Comparison of ENCODE assay signal across 12 cellular contexts in genomic region chr2:182372661-182373060, GRCh38. TPM values are rescaled to one million over a fixed set of nuclear protein-coding genes. Genes with fewer than 3 reads are reported as not detected.
DNase-seq lines count a peak whose midpoint lies in the region; ATAC-seq and TF ChIP-seq lines count a peak whose summit lies in the region.
"Had no signal": no experiment of that assay in that cellular context is flagged by ENCODE, and none has a peak within 500 bp of the region (broad histone marks: within the 10 kb centered on the region; RNA-seq: fewer than 3 reads in every experiment).

No MANE protein-coding gene starts in this region.

- H2AFZ ChIP-seq in GM23338, result no peak overlapping the region

- H3K36me3 Mint-ChIP-seq in GM23338 (ENCODE audit: low read depth), result peaks cover 17% of the 10 kb centered on the region

- DNase-seq in Caki2 (ENCODE audit: low read depth), result peak; percentile 67
- peak; percentile 82 to 94 for DNase-seq in SW 1271 (lab: John Stamatoyannopoulos, UW)
- peak; percentile 48 for DNase-seq in glomerular endothelial cell (ENCODE audit: extremely low read depth, low read depth, low spot score)
- no peak for DNase-seq in NCI-H774 (lab: John Stamatoyannopoulos, UW)
- no peak for DNase-seq in GM23338 (ENCODE audit: low spot score)
- DNase-seq in cortex of kidney (lab: John Stamatoyannopoulos, UW), result no peak
- DNase-seq: effector CD8-positive, alpha-beta T cell; NCI-H1105 treated with DMSO at 0.1 percent for 48 hours; stimulated activated CD4-positive, alpha-beta T cell treated with anti-CD3 and anti-CD28 coated beads, Interleukin-4, amount 100 ng/mL, for 4 hours had no signal

- H3K4me3 ChIP-seq in rectal smooth muscle tissue (ENCODE audit: low read length), result no peak overlapping the region
- no peak overlapping the region for H3K4me3 ChIP-seq in GM23338

- H3F3A ChIP-seq in GM23338 (replicated peaks; ENCODE audit: low read depth), result no peaks in the 10 kb centered on the region

- H3K9me3 Mint-ChIP-seq in GM23338, result peaks cover 29% of the 10 kb centered on the region

- ATAC-seq in GM23338 (no peak), GM18502 (IDR thresholded peaks at IDR 0.05; ENCODE audit: poor library complexity, unreplicated experiment) (no peak)
- ATAC-seq: WTC11 had no signal

- H3K9ac ChIP-seq in rectal smooth muscle tissue (ENCODE audit: low read length), result no peak overlapping the region

- no peaks in the 10 kb centered on the region for H3K4me1 Mint-ChIP-seq in GM23338
- H3K4me1 Mint-ChIP-seq: WTC11 had no signal

- H4K20me1 ChIP-seq in GM23338 (replicated peaks; ENCODE audit: insufficient read depth), result no peaks in the 10 kb centered on the region

- no peak overlapping the region for H3K4me2 ChIP-seq in GM23338

- H3K36me3 ChIP-seq in rectal smooth muscle tissue (ENCODE audit: control insufficient read depth, insufficient read depth, low read length) (no peaks in the 10 kb centered on the region), GM23338 (ENCODE audit: insufficient read depth) (peaks cover 3% of the 10 kb centered on the region; the same call in 1 of the 2 replicates)

- H3K27ac ChIP-seq in rectal smooth muscle tissue (ENCODE audit: low read depth, low read length) (peak overlapping the region; percentile 11), GM23338 (ENCODE audit: low read depth) (no peak overlapping the region)

- H3K27me3 Mint-ChIP-seq in GM23338 (ENCODE audit: insufficient read depth, low read depth, poor library complexity), result peaks cover 4% of the 10 kb centered on the region

- in situ Hi-C loops in Caki2 (cut with HindIII; ENCODE audit: low pct_unique_long_range_greater_than_20kb, low sequenced_read_pairs), result no loop called here

- peaks cover 3% of the 10 kb centered on the region for H3K4me1 ChIP-seq in rectal smooth muscle tissue (ENCODE audit: control insufficient read depth, insufficient read depth, low read length)
- H3K4me1 ChIP-seq in GM23338 (ENCODE audit: insufficient read depth), result no peaks in the 10 kb centered on the region

- no peak for TF ChIP-seq CTCF in GM23338 (conservative IDR thresholded peaks at IDR 0.05; ENCODE audit: low read depth in 2 of 2)

- no peaks in the 10 kb centered on the region for H3K79me2 ChIP-seq in GM23338 (replicated peaks; ENCODE audit: insufficient read depth)

- no peak overlapping the region for H3K4me3 Mint-ChIP-seq in GM23338
- H3K4me3 Mint-ChIP-seq: WTC11 had no signal

- H3K27ac Mint-ChIP-seq in GM23338, result no peak overlapping the region
- H3K27ac Mint-ChIP-seq: WTC11 had no signal

- H3K9me2 ChIP-seq in GM23338 (ENCODE audit: insufficient read depth), result no peaks in the 10 kb centered on the region

- H3K27me3 ChIP-seq in rectal smooth muscle tissue (ENCODE audit: control insufficient read depth, insufficient read depth, low read length) (no peaks in the 10 kb centered on the region), GM23338 (ENCODE audit: insufficient read depth) (no peaks in the 10 kb centered on the region)

TF ChIP-seq in GM23338, 12 proteins besides CTCF, POLR2A, EP300 and RAD21:
- TF ChIP-seq POLR2AphosphoS5 (IDR thresholded peaks at IDR 0.05; ENCODE audit: low read depth) (no peak), ZNF114 (CRISPR knock-in tag; IDR thresholded peaks at IDR 0.05) (no peak), ZNF462 (CRISPR knock-in tag; IDR thresholded peaks at IDR 0.05) (no peak), ZNF331 (CRISPR knock-in tag; IDR thresholded peaks at IDR 0.05; ENCODE audit: low read depth) (no peak), NANOG (IDR thresholded peaks at IDR 0.05; ENCODE audit: borderline replicate concordance) (no peak), CREB1 (CRISPR knock-in tag; IDR thresholded peaks at IDR 0.05; ENCODE audit: low read depth) (no peak), EZH2phosphoT487 (IDR thresholded peaks at IDR 0.05; ENCODE audit: unreplicated experiment) (no peak), JUNB (IDR thresholded peaks at IDR 0.05; ENCODE audit: unreplicated experiment) (no peak), ETS1 (IDR thresholded peaks at IDR 0.05) (no peak), EZH2 (IDR thresholded peaks at IDR 0.05; ENCODE audit: low read depth, unreplicated experiment) (no peak)

RNA-seq across cellular contexts. Expression of gene PDE1A, which starts 54.2 kb away (rescaled TPM):
- total RNA-seq in Caki2 (2014; rRNA removed; shearing (Covaris generic); ENCODE audit: low replicate concordance), result not detected in 2 replicates
- 0.06 TPM in 1 of 2 replicates, not detected in the other for total RNA-seq in glomerular endothelial cell
- total RNA-seq in GM23338 (2014; rRNA removed; shearing (Covaris generic)), result 0.28 and 0.47 TPM in 2 replicates
- polyA plus RNA-seq in GM23338 (2016; fragmentation: Nextera tagmentation; extraction: Ambion mirVana), result 0.05 and 0.31 TPM in 2 replicates
- total RNA-seq: WTC11 had no signal

Comparison
In these comparisons a context has a peak if more than half of its experiments do, and no peak if none do; other contexts are left out.
1. DNase-seq: peak in Caki2 (single experiment), SW 1271 (2 of 2) and glomerular endothelial cell (single experiment); none in NCI-H774 (single experiment), GM23338 (single experiment) and cortex of kidney (single experiment).